Comparison of ENCODE assay signal across 3 cellular contexts in the genomic region with DNA sequence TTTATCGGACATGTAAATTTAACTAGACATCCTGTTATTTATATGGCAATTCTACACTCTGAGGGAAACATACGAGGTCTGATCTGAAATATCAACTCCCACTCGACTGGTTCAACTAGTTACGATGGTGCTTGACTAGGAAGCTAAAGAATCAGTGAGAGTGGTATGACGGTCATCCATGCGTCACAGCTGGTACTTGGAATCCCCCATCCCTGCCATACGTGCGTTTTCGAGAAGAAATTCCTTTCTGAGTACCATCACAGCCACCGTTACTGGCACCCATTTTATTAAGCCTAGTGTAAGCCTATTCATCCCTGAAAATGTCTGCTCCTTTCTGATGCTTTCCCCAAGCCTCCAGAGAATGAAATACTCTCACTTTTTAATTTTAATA.
TF ChIP-seq lines count a peak whose summit lies in the region.

No MANE protein-coding gene starts in this region.

TF ChIP-seq in HEK293, 187 proteins besides CTCF, POLR2A, EP300 and RAD21:
- TF ChIP-seq ZBTB17 (tag by site-specific recombination; IDR thresholded peaks at IDR 0.05): peak; percentile 77
- TF ChIP-seq, protein P1, sequence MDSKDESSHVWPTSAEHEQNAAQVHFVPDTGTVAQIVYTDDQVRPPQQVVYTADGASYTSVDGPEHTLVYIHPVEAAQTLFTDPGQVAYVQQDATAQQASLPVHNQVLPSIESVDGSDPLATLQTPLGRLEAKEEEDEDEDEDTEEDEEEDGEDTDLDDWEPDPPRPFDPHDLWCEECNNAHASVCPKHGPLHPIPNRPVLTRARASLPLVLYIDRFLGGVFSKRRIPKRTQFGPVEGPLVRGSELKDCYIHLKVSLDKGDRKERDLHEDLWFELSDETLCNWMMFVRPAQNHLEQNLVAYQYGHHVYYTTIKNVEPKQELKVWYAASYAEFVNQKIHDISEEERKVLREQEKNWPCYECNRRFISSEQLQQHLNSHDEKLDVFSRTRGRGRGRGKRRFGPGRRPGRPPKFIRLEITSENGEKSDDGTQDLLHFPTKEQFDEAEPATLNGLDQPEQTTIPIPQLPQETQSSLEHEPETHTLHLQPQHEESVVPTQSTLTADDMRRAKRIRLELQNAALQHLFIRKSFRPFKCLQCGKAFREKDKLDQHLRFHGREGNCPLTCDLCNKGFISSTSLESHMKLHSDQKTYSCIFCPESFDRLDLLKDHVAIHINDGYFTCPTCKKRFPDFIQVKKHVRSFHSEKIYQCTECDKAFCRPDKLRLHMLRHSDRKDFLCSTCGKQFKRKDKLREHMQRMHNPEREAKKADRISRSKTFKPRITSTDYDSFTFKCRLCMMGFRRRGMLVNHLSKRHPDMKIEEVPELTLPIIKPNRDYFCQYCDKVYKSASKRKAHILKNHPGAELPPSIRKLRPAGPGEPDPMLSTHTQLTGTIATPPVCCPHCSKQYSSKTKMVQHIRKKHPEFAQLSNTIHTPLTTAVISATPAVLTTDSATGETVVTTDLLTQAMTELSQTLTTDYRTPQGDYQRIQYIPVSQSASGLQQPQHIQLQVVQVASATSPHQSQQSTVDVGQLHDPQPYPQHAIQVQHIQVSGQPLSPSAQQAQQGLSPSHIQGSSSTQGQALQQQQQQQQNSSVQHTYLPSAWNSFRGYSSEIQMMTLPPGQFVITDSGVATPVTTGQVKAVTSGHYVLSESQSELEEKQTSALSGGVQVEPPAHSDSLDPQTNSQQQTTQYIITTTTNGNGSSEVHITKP (tag by site-specific recombination; IDR thresholded peaks at IDR 0.05): peak; percentile 59; the same call in 1 of the 2 replicates
- no peak for TF ChIP-seq WT1 (tag by site-specific recombination; IDR thresholded peaks at IDR 0.05)
- peak; percentile 46 for TF ChIP-seq ZNF629 (tag by site-specific recombination; IDR thresholded peaks at IDR 0.05)
- peak; percentile 60 for TF ChIP-seq ZBTB21 (tag by site-specific recombination; IDR thresholded peaks at IDR 0.05)
- TF ChIP-seq PRDM1 (tag by site-specific recombination; IDR thresholded peaks at IDR 0.05): peak; percentile 81
- no peak for TF ChIP-seq ZNF626 (tag by site-specific recombination; IDR thresholded peaks at IDR 0.05)
- no peak for TF ChIP-seq ZBTB48 (tag by site-specific recombination; IDR thresholded peaks at IDR 0.05)
- TF ChIP-seq ZNF776 (tag by site-specific recombination; IDR thresholded peaks at IDR 0.05; ENCODE audit: borderline replicate concordance): no peak
- no peak for TF ChIP-seq ZNF354C (tag by site-specific recombination; IDR thresholded peaks at IDR 0.05; ENCODE audit: borderline replicate concordance, low read depth)
- TF ChIP-seq ZNF366 (tag by site-specific recombination; conservative IDR thresholded peaks at IDR 0.05): no peak
TF ChIP-seq in HEK293: peak in this region for 5.

TF ChIP-seq in SK-N-SH, 30 proteins besides CTCF, POLR2A, EP300 and RAD21:
- TF ChIP-seq MEF2A (IDR thresholded peaks at IDR 0.05; ENCODE audit: borderline replicate concordance, low read depth): no peak
- TF ChIP-seq SIN3A (IDR thresholded peaks at IDR 0.05; ENCODE audit: borderline replicate concordance, low read depth, low read length): no peak
- TF ChIP-seq EZH2phosphoT487 (IDR thresholded peaks at IDR 0.05; ENCODE audit: borderline replicate concordance, low read depth): no peak
- no peak for TF ChIP-seq MXI1 (IDR thresholded peaks at IDR 0.05; ENCODE audit: low read depth, low read length)
- TF ChIP-seq GABPA (IDR thresholded peaks at IDR 0.05; ENCODE audit: low read depth): no peak
- TF ChIP-seq, protein P2, sequence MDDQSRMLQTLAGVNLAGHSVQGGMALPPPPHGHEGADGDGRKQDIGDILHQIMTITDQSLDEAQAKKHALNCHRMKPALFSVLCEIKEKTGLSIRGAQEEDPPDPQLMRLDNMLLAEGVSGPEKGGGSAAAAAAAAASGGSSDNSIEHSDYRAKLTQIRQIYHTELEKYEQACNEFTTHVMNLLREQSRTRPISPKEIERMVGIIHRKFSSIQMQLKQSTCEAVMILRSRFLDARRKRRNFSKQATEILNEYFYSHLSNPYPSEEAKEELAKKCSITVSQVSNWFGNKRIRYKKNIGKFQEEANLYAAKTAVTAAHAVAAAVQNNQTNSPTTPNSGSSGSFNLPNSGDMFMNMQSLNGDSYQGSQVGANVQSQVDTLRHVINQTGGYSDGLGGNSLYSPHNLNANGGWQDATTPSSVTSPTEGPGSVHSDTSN (IDR thresholded peaks at IDR 0.05): no peak
- no peak for TF ChIP-seq ELF1 (IDR thresholded peaks at IDR 0.05)
- no peak for TF ChIP-seq YY1 (IDR thresholded peaks at IDR 0.05; ENCODE audit: low read depth)
- TF ChIP-seq CHD2 (IDR thresholded peaks at IDR 0.05; ENCODE audit: low read length, partially characterized antibody): no peak
- no peak for TF ChIP-seq SMC3 (IDR thresholded peaks at IDR 0.05; ENCODE audit: low read depth, low read length)

TF ChIP-seq in HepG2, 621 proteins besides CTCF, POLR2A, EP300 and RAD21:
- TF ChIP-seq ZNF704 (CRISPR knock-in tag; IDR thresholded peaks at IDR 0.05; ENCODE audit: borderline replicate concordance): no peak
- no peak for TF ChIP-seq MEF2D (CRISPR knock-in tag; IDR thresholded peaks at IDR 0.05)
- TF ChIP-seq, protein P3, sequence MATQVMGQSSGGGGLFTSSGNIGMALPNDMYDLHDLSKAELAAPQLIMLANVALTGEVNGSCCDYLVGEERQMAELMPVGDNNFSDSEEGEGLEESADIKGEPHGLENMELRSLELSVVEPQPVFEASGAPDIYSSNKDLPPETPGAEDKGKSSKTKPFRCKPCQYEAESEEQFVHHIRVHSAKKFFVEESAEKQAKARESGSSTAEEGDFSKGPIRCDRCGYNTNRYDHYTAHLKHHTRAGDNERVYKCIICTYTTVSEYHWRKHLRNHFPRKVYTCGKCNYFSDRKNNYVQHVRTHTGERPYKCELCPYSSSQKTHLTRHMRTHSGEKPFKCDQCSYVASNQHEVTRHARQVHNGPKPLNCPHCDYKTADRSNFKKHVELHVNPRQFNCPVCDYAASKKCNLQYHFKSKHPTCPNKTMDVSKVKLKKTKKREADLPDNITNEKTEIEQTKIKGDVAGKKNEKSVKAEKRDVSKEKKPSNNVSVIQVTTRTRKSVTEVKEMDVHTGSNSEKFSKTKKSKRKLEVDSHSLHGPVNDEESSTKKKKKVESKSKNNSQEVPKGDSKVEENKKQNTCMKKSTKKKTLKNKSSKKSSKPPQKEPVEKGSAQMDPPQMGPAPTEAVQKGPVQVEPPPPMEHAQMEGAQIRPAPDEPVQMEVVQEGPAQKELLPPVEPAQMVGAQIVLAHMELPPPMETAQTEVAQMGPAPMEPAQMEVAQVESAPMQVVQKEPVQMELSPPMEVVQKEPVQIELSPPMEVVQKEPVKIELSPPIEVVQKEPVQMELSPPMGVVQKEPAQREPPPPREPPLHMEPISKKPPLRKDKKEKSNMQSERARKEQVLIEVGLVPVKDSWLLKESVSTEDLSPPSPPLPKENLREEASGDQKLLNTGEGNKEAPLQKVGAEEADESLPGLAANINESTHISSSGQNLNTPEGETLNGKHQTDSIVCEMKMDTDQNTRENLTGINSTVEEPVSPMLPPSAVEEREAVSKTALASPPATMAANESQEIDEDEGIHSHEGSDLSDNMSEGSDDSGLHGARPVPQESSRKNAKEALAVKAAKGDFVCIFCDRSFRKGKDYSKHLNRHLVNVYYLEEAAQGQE (IDR thresholded peaks at IDR 0.05; ENCODE audit: borderline replicate concordance in 1 of 2, low read depth in 1 of 2, low read length in 2 of 2): no peak
- TF ChIP-seq KAT7 (CRISPR knock-in tag; IDR thresholded peaks at IDR 0.05; ENCODE audit: borderline replicate concordance): no peak
- no peak for TF ChIP-seq RBAK (CRISPR knock-in tag; IDR thresholded peaks at IDR 0.05)
